Comparison of ENCODE assay signal across 1 cellular context in the genomic region with DNA sequence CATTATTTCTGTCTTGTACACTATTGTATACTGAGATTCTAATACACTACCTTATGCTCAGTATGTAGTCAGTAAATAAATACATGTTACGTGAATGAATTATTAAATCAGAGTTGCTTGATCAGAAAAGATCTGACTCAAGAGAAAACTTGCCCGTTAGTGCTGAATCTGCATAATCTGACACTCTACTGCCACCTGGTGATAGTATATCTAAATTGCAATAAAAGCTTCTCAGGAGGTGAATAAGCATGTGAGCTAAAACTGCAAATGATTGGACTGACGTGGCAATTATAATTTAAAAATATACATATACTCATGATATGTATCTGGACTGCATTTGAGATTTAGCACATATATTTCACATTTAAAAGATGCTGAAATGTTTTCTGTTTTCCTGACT.
TF ChIP-seq lines count a peak whose summit lies in the region.

No MANE protein-coding gene starts in this region.

TF ChIP-seq in K562, 482 proteins besides CTCF, POLR2A, EP300 and RAD21 (continued from another document):
- TF ChIP-seq, protein P1, sequence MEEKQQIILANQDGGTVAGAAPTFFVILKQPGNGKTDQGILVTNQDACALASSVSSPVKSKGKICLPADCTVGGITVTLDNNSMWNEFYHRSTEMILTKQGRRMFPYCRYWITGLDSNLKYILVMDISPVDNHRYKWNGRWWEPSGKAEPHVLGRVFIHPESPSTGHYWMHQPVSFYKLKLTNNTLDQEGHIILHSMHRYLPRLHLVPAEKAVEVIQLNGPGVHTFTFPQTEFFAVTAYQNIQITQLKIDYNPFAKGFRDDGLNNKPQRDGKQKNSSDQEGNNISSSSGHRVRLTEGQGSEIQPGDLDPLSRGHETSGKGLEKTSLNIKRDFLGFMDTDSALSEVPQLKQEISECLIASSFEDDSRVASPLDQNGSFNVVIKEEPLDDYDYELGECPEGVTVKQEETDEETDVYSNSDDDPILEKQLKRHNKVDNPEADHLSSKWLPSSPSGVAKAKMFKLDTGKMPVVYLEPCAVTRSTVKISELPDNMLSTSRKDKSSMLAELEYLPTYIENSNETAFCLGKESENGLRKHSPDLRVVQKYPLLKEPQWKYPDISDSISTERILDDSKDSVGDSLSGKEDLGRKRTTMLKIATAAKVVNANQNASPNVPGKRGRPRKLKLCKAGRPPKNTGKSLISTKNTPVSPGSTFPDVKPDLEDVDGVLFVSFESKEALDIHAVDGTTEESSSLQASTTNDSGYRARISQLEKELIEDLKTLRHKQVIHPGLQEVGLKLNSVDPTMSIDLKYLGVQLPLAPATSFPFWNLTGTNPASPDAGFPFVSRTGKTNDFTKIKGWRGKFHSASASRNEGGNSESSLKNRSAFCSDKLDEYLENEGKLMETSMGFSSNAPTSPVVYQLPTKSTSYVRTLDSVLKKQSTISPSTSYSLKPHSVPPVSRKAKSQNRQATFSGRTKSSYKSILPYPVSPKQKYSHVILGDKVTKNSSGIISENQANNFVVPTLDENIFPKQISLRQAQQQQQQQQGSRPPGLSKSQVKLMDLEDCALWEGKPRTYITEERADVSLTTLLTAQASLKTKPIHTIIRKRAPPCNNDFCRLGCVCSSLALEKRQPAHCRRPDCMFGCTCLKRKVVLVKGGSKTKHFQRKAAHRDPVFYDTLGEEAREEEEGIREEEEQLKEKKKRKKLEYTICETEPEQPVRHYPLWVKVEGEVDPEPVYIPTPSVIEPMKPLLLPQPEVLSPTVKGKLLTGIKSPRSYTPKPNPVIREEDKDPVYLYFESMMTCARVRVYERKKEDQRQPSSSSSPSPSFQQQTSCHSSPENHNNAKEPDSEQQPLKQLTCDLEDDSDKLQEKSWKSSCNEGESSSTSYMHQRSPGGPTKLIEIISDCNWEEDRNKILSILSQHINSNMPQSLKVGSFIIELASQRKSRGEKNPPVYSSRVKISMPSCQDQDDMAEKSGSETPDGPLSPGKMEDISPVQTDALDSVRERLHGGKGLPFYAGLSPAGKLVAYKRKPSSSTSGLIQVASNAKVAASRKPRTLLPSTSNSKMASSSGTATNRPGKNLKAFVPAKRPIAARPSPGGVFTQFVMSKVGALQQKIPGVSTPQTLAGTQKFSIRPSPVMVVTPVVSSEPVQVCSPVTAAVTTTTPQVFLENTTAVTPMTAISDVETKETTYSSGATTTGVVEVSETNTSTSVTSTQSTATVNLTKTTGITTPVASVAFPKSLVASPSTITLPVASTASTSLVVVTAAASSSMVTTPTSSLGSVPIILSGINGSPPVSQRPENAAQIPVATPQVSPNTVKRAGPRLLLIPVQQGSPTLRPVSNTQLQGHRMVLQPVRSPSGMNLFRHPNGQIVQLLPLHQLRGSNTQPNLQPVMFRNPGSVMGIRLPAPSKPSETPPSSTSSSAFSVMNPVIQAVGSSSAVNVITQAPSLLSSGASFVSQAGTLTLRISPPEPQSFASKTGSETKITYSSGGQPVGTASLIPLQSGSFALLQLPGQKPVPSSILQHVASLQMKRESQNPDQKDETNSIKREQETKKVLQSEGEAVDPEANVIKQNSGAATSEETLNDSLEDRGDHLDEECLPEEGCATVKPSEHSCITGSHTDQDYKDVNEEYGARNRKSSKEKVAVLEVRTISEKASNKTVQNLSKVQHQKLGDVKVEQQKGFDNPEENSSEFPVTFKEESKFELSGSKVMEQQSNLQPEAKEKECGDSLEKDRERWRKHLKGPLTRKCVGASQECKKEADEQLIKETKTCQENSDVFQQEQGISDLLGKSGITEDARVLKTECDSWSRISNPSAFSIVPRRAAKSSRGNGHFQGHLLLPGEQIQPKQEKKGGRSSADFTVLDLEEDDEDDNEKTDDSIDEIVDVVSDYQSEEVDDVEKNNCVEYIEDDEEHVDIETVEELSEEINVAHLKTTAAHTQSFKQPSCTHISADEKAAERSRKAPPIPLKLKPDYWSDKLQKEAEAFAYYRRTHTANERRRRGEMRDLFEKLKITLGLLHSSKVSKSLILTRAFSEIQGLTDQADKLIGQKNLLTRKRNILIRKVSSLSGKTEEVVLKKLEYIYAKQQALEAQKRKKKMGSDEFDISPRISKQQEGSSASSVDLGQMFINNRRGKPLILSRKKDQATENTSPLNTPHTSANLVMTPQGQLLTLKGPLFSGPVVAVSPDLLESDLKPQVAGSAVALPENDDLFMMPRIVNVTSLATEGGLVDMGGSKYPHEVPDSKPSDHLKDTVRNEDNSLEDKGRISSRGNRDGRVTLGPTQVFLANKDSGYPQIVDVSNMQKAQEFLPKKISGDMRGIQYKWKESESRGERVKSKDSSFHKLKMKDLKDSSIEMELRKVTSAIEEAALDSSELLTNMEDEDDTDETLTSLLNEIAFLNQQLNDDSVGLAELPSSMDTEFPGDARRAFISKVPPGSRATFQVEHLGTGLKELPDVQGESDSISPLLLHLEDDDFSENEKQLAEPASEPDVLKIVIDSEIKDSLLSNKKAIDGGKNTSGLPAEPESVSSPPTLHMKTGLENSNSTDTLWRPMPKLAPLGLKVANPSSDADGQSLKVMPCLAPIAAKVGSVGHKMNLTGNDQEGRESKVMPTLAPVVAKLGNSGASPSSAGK (IDR thresholded peaks at IDR 0.05), result no peak
- TF ChIP-seq ELF4 (CRISPR knock-in tag; IDR thresholded peaks at IDR 0.05) (no peak), ZNF764 (CRISPR knock-in tag; IDR thresholded peaks at IDR 0.05; ENCODE audit: low read depth) (no peak), MAFK (IDR thresholded peaks at IDR 0.05; ENCODE audit: low read length) (peak; percentile 83), CBX3 (IDR thresholded peaks at IDR 0.05; ENCODE audit: borderline replicate concordance in 1 of 2, low read length in 2 of 2) (0 out of 3 replicates have a peak, but pooled peaks of 1 of the 2 experiments have one; percentile 27), KLF10 (CRISPR knock-in tag; IDR thresholded peaks at IDR 0.05) (no peak), HDAC3 (IDR thresholded peaks at IDR 0.05; ENCODE audit: borderline replicate concordance, partially characterized antibody) (no peak), CBX2 (IDR thresholded peaks at IDR 0.05; ENCODE audit: insufficient read depth, low read length, poor library complexity, severe bottlenecking) (no peak), GABPB1 (CRISPR knock-in tag; IDR thresholded peaks at IDR 0.05) (no peak), ZNF3 (CRISPR knock-in tag; IDR thresholded peaks at IDR 0.05) (no peak), FOXJ2 (tag; IDR thresholded peaks at IDR 0.05) (no peak), MAFF (IDR thresholded peaks at IDR 0.05; ENCODE audit: low read length) (peak; percentile 87), FOXM1 (IDR thresholded peaks at IDR 0.05; ENCODE audit: low read depth) (no peak), FOXM1 (CRISPR knock-in tag; IDR thresholded peaks at IDR 0.05; ENCODE audit: low read depth) (no peak), ZNF668 (CRISPR knock-in tag; IDR thresholded peaks at IDR 0.05) (no peak), RAD51 (IDR thresholded peaks at IDR 0.05; ENCODE audit: borderline replicate concordance, low read depth) (no peak), ZNF41 (CRISPR knock-in tag; conservative IDR thresholded peaks at IDR 0.05) (no peak), CREB1 (IDR thresholded peaks at IDR 0.05) (no peak), CREB1 (CRISPR knock-in tag; IDR thresholded peaks at IDR 0.05) (no peak), NCOA2 (IDR thresholded peaks at IDR 0.05; ENCODE audit: partially characterized antibody in 2 of 2) (no peak), RFX7 (CRISPR knock-in tag; IDR thresholded peaks at IDR 0.05) (no peak)
- TF ChIP-seq, protein P2, sequence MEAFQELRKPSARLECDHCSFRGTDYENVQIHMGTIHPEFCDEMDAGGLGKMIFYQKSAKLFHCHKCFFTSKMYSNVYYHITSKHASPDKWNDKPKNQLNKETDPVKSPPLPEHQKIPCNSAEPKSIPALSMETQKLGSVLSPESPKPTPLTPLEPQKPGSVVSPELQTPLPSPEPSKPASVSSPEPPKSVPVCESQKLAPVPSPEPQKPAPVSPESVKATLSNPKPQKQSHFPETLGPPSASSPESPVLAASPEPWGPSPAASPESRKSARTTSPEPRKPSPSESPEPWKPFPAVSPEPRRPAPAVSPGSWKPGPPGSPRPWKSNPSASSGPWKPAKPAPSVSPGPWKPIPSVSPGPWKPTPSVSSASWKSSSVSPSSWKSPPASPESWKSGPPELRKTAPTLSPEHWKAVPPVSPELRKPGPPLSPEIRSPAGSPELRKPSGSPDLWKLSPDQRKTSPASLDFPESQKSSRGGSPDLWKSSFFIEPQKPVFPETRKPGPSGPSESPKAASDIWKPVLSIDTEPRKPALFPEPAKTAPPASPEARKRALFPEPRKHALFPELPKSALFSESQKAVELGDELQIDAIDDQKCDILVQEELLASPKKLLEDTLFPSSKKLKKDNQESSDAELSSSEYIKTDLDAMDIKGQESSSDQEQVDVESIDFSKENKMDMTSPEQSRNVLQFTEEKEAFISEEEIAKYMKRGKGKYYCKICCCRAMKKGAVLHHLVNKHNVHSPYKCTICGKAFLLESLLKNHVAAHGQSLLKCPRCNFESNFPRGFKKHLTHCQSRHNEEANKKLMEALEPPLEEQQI (IDR thresholded peaks at IDR 0.05), result 0 out of 2 replicates have a peak, but pooled peaks have one; percentile 35
- TF ChIP-seq, protein P3, sequence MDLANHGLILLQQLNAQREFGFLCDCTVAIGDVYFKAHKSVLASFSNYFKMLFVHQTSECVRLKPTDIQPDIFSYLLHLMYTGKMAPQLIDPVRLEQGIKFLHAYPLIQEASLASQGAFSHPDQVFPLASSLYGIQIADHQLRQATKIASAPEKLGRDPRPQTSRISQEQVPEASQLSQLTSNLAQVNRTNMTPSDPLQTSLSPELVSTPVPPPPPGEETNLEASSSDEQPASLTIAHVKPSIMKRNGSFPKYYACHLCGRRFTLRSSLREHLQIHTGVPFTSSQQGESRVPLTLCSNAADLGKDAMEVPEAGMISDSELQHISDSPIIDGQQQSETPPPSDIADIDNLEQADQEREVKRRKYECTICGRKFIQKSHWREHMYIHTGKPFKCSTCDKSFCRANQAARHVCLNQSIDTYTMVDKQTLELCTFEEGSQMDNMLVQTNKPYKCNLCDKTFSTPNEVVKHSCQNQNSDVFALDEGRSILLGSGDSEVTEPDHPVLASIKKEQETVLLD (IDR thresholded peaks at IDR 0.05), result no peak
- TF ChIP-seq, protein P4, sequence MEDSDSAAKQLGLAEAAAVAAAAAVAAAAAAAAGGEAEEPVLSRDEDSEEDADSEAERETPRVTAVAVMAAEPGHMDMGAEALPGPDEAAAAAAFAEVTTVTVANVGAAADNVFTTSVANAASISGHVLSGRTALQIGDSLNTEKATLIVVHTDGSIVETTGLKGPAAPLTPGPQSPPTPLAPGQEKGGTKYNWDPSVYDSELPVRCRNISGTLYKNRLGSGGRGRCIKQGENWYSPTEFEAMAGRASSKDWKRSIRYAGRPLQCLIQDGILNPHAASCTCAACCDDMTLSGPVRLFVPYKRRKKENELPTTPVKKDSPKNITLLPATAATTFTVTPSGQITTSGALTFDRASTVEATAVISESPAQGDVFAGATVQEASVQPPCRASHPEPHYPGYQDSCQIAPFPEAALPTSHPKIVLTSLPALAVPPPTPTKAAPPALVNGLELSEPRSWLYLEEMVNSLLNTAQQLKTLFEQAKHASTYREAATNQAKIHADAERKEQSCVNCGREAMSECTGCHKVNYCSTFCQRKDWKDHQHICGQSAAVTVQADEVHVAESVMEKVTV (CRISPR knock-in tag; IDR thresholded peaks at IDR 0.05), result 0 out of 2 replicates have a peak, but pooled peaks have one; percentile 27
